8 cellular contexts compared by ENCODE assay signal in the genomic region with DNA sequence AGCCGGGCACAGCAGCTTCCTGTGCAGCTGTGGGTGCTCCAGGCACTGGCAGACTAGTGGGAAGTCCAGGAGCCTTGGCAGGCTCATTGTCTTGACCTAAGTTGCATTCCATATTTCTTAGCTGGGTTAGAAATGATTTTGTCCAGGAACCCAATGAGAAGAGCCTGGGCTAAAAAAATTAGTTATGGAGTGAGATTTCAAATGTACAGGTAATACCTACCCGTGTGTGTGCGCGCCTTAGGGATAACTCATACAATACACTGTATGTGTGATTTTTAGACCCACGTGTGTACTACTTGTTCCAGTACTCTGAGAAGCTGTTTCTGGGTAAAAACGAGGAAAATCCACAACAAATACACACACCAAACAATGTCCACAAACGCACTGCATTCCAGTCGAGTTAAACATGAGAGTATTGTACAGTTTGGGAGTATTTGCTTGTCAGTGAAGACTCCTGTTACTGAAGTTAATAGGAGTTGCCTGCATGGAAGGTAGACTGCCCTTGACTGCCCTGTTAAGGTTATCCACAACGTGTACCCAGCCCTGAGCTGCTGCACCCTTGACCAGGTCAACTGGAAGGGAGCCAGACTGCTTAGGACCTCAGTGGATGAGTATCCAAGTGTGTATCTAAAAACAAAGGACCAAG. TPM values are rescaled to one million over a fixed set of nuclear protein-coding genes. Genes with fewer than 3 reads are reported as not detected.
DNase-seq lines count a peak whose midpoint lies in the region; ATAC-seq and TF ChIP-seq lines count a peak whose summit lies in the region.

No MANE protein-coding gene starts in this region.

- BruUV-seq in HCT116 (replicated peaks; lab: Mats Ljungman, UMichigan) = no TSS peak

- 59% methylated on average over 9 of the region's 9 CpGs for WGBS in smooth muscle cell (ENCODE audit: low lambda C conversion rate)

- H3K4me1 ChIP-seq in HCT116 (ENCODE audit: control insufficient read depth in 1 of 2, insufficient read depth in 2 of 2, low read length in 2 of 2) = peaks cover 3 to 19% of the 10 kb centered on the region in 2 experiments; a peak in 3 of 4 replicates
- no peaks in the 10 kb centered on the region for H3K4me1 ChIP-seq in smooth muscle cell (ENCODE audit: low read depth)

- no peak overlapping the region; the same call in 1 of the 2 replicates for H3K27ac ChIP-seq in HCT116 (ENCODE audit: low read depth, low read length)
- H3K27ac ChIP-seq in smooth muscle cell (ENCODE audit: low read depth) = no peak overlapping the region

- TF ChIP-seq CTCF in HCT116 (IDR thresholded peaks at IDR 0.05 in 2 of 3, conservative IDR thresholded peaks at IDR 0.05 in 1 of 3; ENCODE audit: borderline replicate concordance in 1 of 3, insufficient read depth in 1 of 3, low read depth in 2 of 3, low read length in 2 of 3) = no peak
- no peak for TF ChIP-seq CTCF in smooth muscle cell (IDR thresholded peaks at IDR 0.05; ENCODE audit: borderline replicate concordance, insufficient read depth, poor library complexity, severe bottlenecking)

- POLR2A ChIA-PET in HCT116 (lab: Charles Lee) = no interaction called here
- POLR2A ChIA-PET in activated CD4-positive, alpha-beta memory T cell treated with anti-CD3 and anti-CD28 coated beads, Interleukin-2, amount 10 ng/mL, durations not matched to agents 7 days and 5 days (lab: Charles Lee) = interaction anchor here (1.3 to 7.2 kb wide), 6 partner anchors 10 to 123 kb away, joined by 3 to 64 read pairs (median 22); a partner anchor contains a TSS

- peak overlapping the region; percentile 93 for H3K4me3 Mint-ChIP-seq in activated CD4-positive, alpha-beta memory T cell treated with anti-CD3 and anti-CD28 coated beads, Interleukin-2, amount 10 ng/mL, durations not matched to agents 7 days and 5 days

- peaks cover 15% of the 10 kb centered on the region for H3F3A ChIP-seq in smooth muscle cell (ENCODE audit: low read depth)

- H3K4me1 Mint-ChIP-seq in activated CD4-positive, alpha-beta memory T cell treated with anti-CD3 and anti-CD28 coated beads, Interleukin-2, amount 10 ng/mL, durations not matched to agents 7 days and 5 days = peaks cover 29% of the 10 kb centered on the region

- peaks cover 24% of the 10 kb centered on the region for H3K36me3 Mint-ChIP-seq in activated CD4-positive, alpha-beta memory T cell treated with anti-CD3 and anti-CD28 coated beads, Interleukin-2, amount 10 ng/mL, durations not matched to agents 7 days and 5 days (ENCODE audit: low read depth)

- TF ChIP-seq POLR2A in HCT116 (IDR thresholded peaks at IDR 0.05; ENCODE audit: borderline replicate concordance, extremely low read depth, insufficient read depth, insufficient read length) = no peak

- H4K20me1 ChIP-seq in HCT116 (ENCODE audit: insufficient read depth) = no peaks in the 10 kb centered on the region
- H4K20me1 ChIP-seq in smooth muscle cell (ENCODE audit: low read depth) = no peaks in the 10 kb centered on the region

- H3K79me2 ChIP-seq in HCT116 (ENCODE audit: insufficient read depth, low read length) (peaks cover 13% of the 10 kb centered on the region; the same call in 1 of the 2 replicates), smooth muscle cell (ENCODE audit: low read depth) (peaks cover 26% of the 10 kb centered on the region)

- H3K36me3 ChIP-seq in HCT116 (ENCODE audit: control insufficient read depth in 1 of 2, insufficient read depth in 2 of 2, low read length in 2 of 2) (no peaks in the 10 kb centered on the region), smooth muscle cell (ENCODE audit: low read depth) (no peaks in the 10 kb centered on the region)

- no peaks in the 10 kb centered on the region for H3K27me3 ChIP-seq in HCT116 (ENCODE audit: insufficient read depth, low read length)
- no peaks in the 10 kb centered on the region for H3K27me3 ChIP-seq in smooth muscle cell (ENCODE audit: low read depth)

- no peaks in the 10 kb centered on the region for H3K9me3 Mint-ChIP-seq in activated CD4-positive, alpha-beta memory T cell treated with anti-CD3 and anti-CD28 coated beads, Interleukin-2, amount 10 ng/mL, durations not matched to agents 7 days and 5 days

- intact Hi-C loops in HCT116 (cut with micrococcal nuclease) = loop anchor here (2.0 kb wide), 1 partner anchor 71 kb away; no protein-coding TSS in a partner anchor

- peak overlapping the region; percentile 89 for H3K9ac ChIP-seq in HCT116 (ENCODE audit: low read length)
- H3K9ac ChIP-seq in smooth muscle cell (ENCODE audit: low read depth) = no peak overlapping the region

- no peaks in the 10 kb centered on the region for H3K9me2 ChIP-seq in HCT116 (ENCODE audit: insufficient read depth)

- H2AFZ ChIP-seq in HCT116 (ENCODE audit: low read depth, low read length, poor library complexity, severe bottlenecking) (no peak overlapping the region), smooth muscle cell (ENCODE audit: low read depth) (no peak overlapping the region)

- DNase-seq in HCT116 (ENCODE audit: low read depth, low spot score) = no peak
- DNase-seq in activated CD4-positive, alpha-beta memory T cell treated with anti-CD3 and anti-CD28 coated beads, Interleukin-2, amount 10 ng/mL, durations not matched to agents 7 days and 5 days = no peak
- no peak for DNase-seq in smooth muscle cell (lab: John Stamatoyannopoulos, UW; ENCODE audit: unreplicated experiment)
- DNase-seq in T-helper 9 cell = no peak
- no peak for DNase-seq in NCI-H1092 treated with DMSO at 0.1 percent for 48 hours (lab: John Stamatoyannopoulos, UW)
- no peak for DNase-seq in glomerular visceral epithelial cell (ENCODE audit: extremely low spot score)

- H3K27ac Mint-ChIP-seq in activated CD4-positive, alpha-beta memory T cell treated with anti-CD3 and anti-CD28 coated beads, Interleukin-2, amount 10 ng/mL, durations not matched to agents 7 days and 5 days = no peak overlapping the region

- H3K27me3 Mint-ChIP-seq in activated CD4-positive, alpha-beta memory T cell treated with anti-CD3 and anti-CD28 coated beads, Interleukin-2, amount 10 ng/mL, durations not matched to agents 7 days and 5 days = no peaks in the 10 kb centered on the region

- TF ChIP-seq RAD21 in HCT116 (IDR thresholded peaks at IDR 0.05; ENCODE audit: low read depth) = no peak

- H3K9me3 ChIP-seq in HCT116 (ENCODE audit: control insufficient read depth in 1 of 2, insufficient read depth in 1 of 2, low read depth in 1 of 2, low read length in 2 of 2) (no peaks in the 10 kb centered on the region), iPS-18c (ENCODE audit: control insufficient read depth, insufficient read depth, low read length) (no peaks in the 10 kb centered on the region), smooth muscle cell (replicated peaks; ENCODE audit: low read depth) (no peaks in the 10 kb centered on the region)

- peak overlapping the region; percentile 98 for H3K4me2 ChIP-seq in HCT116 (ENCODE audit: low read length)
- peak overlapping the region; percentile 90 for H3K4me2 ChIP-seq in smooth muscle cell

- ATAC-seq in HCT116 = 0 out of 2 replicates have a peak, but pooled peaks have one; percentile 5
- ATAC-seq in GM21515 (IDR thresholded peaks at IDR 0.05; ENCODE audit: unreplicated experiment) = no peak

- H3K4me3 ChIP-seq in HCT116 (replicated peaks in 1 of 2; ENCODE audit: low read depth in 1 of 2, low read length in 2 of 2) = peak overlapping the region; percentile 88 to 92
- peak overlapping the region; percentile 80 for H3K4me3 ChIP-seq in iPS-18c (ENCODE audit: insufficient read depth, low read depth, low read length)
- peak overlapping the region; percentile 81 for H3K4me3 ChIP-seq in smooth muscle cell

- CTCF ChIA-PET in HCT116 (lab: Charles Lee) = no interaction called here
- CTCF ChIA-PET in activated CD4-positive, alpha-beta memory T cell treated with anti-CD3 and anti-CD28 coated beads, Interleukin-2, amount 10 ng/mL, durations not matched to agents 7 days and 5 days (lab: Charles Lee) = interaction anchor here (0.6 to 5.5 kb wide), 7 partner anchors 18 to 79 kb away, joined by 3 to 71 read pairs (median 19); a partner anchor contains a TSS

- RAD21 ChIA-PET in HCT116 (lab: Charles Lee; ENCODE audit: low non-redundant PET in 1 of 2, low total read pairs in 2 of 2, uncharacterized antibody in 2 of 2, unreplicated experiment in 2 of 2) = interaction anchor here in 1 of 2 experiments (0.7 kb wide), 1 partner anchor 68 kb away, joined by 3 read pairs; no protein-coding TSS in a partner anchor

TF ChIP-seq in HCT116, 20 proteins besides CTCF, POLR2A, EP300 and RAD21:
- no peak for TF ChIP-seq ZFX (IDR thresholded peaks at IDR 0.05)
- no peak for TF ChIP-seq YY1 (IDR thresholded peaks at IDR 0.05; ENCODE audit: extremely low read depth, insufficient replicate concordance, low read depth, low read length)
- no peak for TF ChIP-seq EGR1 (IDR thresholded peaks at IDR 0.05; ENCODE audit: low read depth)

RNA-seq across cellular contexts. Expression of a gene that starts 1.4 kb away (rescaled TPM):
- 5.9 TPM for total RNA-seq in HCT116 (2021; ENCODE audit: unreplicated experiment)
- polyA plus RNA-seq in HCT116 (2012) = 1.9 and 3.0 TPM in 2 replicates
- 10 to 100 TPM; 12.8 to 14.1 TPM for total RNA-seq in activated CD4-positive, alpha-beta memory T cell treated with anti-CD3 and anti-CD28 coated beads, Interleukin-2, amount 10 ng/mL, durations not matched to agents 7 days and 5 days
- 6.1 and 8.4 TPM in 2 replicates for total RNA-seq in smooth muscle cell
- polyA plus RNA-seq in smooth muscle cell = 4.3 and 7.8 TPM in 2 replicates

RNA-seq across cellular contexts. Expression of a gene that starts 56.8 kb away (rescaled TPM):
- 12.4 TPM for total RNA-seq in HCT116 (2021; ENCODE audit: unreplicated experiment)
- polyA plus RNA-seq in HCT116 (2012) = 8.9 TPM in 2 replicates
- 1 to 10 TPM; 1.6 to 3.4 TPM for total RNA-seq in activated CD4-positive, alpha-beta memory T cell treated with anti-CD3 and anti-CD28 coated beads, Interleukin-2, amount 10 ng/mL, durations not matched to agents 7 days and 5 days
- total RNA-seq in smooth muscle cell = 17.4 and 25.9 TPM in 2 replicates
- polyA plus RNA-seq in smooth muscle cell = 11.0 and 17.1 TPM in 2 replicates
